Comparison of ENCODE assay signal across 11 cellular contexts in the genomic region with DNA sequence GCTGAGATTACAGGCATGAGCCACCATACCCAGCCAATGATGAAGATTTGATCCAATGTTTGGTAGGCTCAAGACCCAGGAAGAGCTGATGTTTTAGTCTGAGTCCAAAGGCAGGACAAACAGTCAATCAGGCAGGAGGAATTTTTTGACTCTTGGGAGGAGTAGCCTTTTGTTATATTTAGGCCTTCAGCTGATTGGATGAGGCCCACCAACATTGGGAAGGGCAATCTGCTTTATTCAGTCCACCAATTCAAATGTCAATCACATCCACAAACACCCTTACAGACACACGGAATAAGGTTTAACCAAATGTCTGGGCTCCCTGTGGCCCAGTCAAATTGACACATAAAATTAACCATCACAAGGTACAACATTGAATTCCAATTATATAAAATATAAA.
"Had no signal": no experiment of that assay in that cellular context is flagged by ENCODE, and none has a peak within 500 bp of the region (broad histone marks: within the 10 kb centered on the region; RNA-seq: fewer than 3 reads in every experiment).

No MANE protein-coding gene starts in this region.

- H3K9ac ChIP-seq: GM23248 had no signal

- H3K4me3 Mint-ChIP-seq: GM23338, H9, HFFc6 had no signal

- DNase-seq: GM23248, GOT3, H7, H9, HCEC 1CT, HFFc6 had no signal

- FAIRE-seq: H1, H54 had no signal

- H3K27ac Mint-ChIP-seq: GM23338, H9, HFFc6 had no signal

- H3K27ac ChIP-seq: GM23248 had no signal

- H3K4me3 ChIP-seq: GM23248, GM23338, HAP-1 had no signal

- ATAC-seq: GM23338, HCT116 had no signal

- H3K4me2 ChIP-seq: GM23338 had no signal

- H2AFZ ChIP-seq: GM23248, GM23338 had no signal

- H3K4me1 ChIP-seq: HAP-1 had no signal

- H3K9me3 Mint-ChIP-seq: HFFc6 had no signal

- H3K36me3 ChIP-seq: HAP-1 had no signal
